Comparison of ENCODE assay signal across 8 cellular contexts in genomic region chr7:149071641-149072437, GRCh38. TPM values are rescaled to one million over a fixed set of nuclear protein-coding genes. Genes with fewer than 3 reads are reported as not detected.
DNase-seq lines count a peak whose midpoint lies in the region; ATAC-seq and TF ChIP-seq lines count a peak whose summit lies in the region.

No MANE protein-coding gene starts in this region.

- TF ChIP-seq CTCF in kidney epithelial cell (IDR thresholded peaks at IDR 0.05; ENCODE audit: insufficient read depth, low read length, poor library complexity, severe bottlenecking): peak; percentile 17

- peak overlapping the region; percentile 57 for H3K4me3 ChIP-seq in Jurkat, Clone E6-1 (ENCODE audit: low read length)
- no peak overlapping the region for H3K4me3 ChIP-seq in kidney epithelial cell (ENCODE audit: low read depth, low read length)

- H3K27ac Mint-ChIP-seq in stimulated activated memory B cell treated with anti-CD40 and anti-IgM and Interleukin-4, amounts not matched to agents 10 μg/mL and 1 μg/mL and 100 μg/mL, for 72 hours: no peak overlapping the region

- no peaks in the 10 kb centered on the region for H3K27me3 ChIP-seq in kidney epithelial cell (ENCODE audit: control insufficient read depth, insufficient read depth, low read length)

- H3K36me3 Mint-ChIP-seq in stimulated activated memory B cell treated with anti-CD40 and anti-IgM and Interleukin-4, amounts not matched to agents 10 μg/mL and 1 μg/mL and 100 μg/mL, for 72 hours: peaks cover 37% of the 10 kb centered on the region

- peaks cover 6% of the 10 kb centered on the region for H3K4me1 Mint-ChIP-seq in stimulated activated memory B cell treated with anti-CD40 and anti-IgM and Interleukin-4, amounts not matched to agents 10 μg/mL and 1 μg/mL and 100 μg/mL, for 72 hours

- DNase-seq in Jurkat, Clone E6-1 (ENCODE audit: low read depth, low spot score): peak; percentile 75
- peak; percentile 37 for DNase-seq in activated effector memory CD4-positive, alpha-beta T cell treated with Interleukin-2 at 50 U/mL for 16 hours
- DNase-seq in kidney epithelial cell (ENCODE audit: low read depth) (no peak), cerebellar nuclear complex (lab: John Stamatoyannopoulos, UW) (no peak), COLO829 (ENCODE audit: low spot score) (no peak), HPDE6-E6E7 (ENCODE audit: extremely low spot score) (no peak), DMS114 treated with DMSO at 0.1 percent for 48 hours (lab: John Stamatoyannopoulos, UW; ENCODE audit: unreplicated experiment) (no peak)

- ATAC-seq in stimulated activated memory B cell treated with anti-CD40 and anti-IgM and Interleukin-4, amounts not matched to agents 10 μg/mL and 1 μg/mL and 100 μg/mL, for 72 hours: peak; percentile 43

- no peaks in the 10 kb centered on the region for H3K27me3 Mint-ChIP-seq in stimulated activated memory B cell treated with anti-CD40 and anti-IgM and Interleukin-4, amounts not matched to agents 10 μg/mL and 1 μg/mL and 100 μg/mL, for 72 hours

- peak overlapping the region; percentile 7 for H3K4me3 Mint-ChIP-seq in stimulated activated memory B cell treated with anti-CD40 and anti-IgM and Interleukin-4, amounts not matched to agents 10 μg/mL and 1 μg/mL and 100 μg/mL, for 72 hours

- peaks cover 2% of the 10 kb centered on the region for H3K36me3 ChIP-seq in kidney epithelial cell (ENCODE audit: control insufficient read depth, insufficient read depth, low read length)

- H3K9me3 Mint-ChIP-seq in stimulated activated memory B cell treated with anti-CD40 and anti-IgM and Interleukin-4, amounts not matched to agents 10 μg/mL and 1 μg/mL and 100 μg/mL, for 72 hours: no peaks in the 10 kb centered on the region

RNA-seq across cellular contexts. Expression of gene ZNF786, which starts 18.7 kb away (rescaled TPM):
- polyA plus RNA-seq in Jurkat, Clone E6-1 (2012; ENCODE audit: insufficient read depth, insufficient read length): 5.4 TPM
- 7.2 and 12.1 TPM in 2 replicates for total RNA-seq in kidney epithelial cell

RNA-seq across cellular contexts. Expression of gene PDIA4, which starts 43.5 kb away (rescaled TPM):
- 75.9 TPM for polyA plus RNA-seq in Jurkat, Clone E6-1 (2012; ENCODE audit: insufficient read depth, insufficient read length)
- total RNA-seq in kidney epithelial cell: 216 and 225 TPM in 2 replicates

RNA-seq across cellular contexts. Expression of gene ZNF425, which starts 54.3 kb away (rescaled TPM):
- 0.49 TPM for polyA plus RNA-seq in Jurkat, Clone E6-1 (2012; ENCODE audit: insufficient read depth, insufficient read length)
- 3.9 and 5.0 TPM in 2 replicates for total RNA-seq in kidney epithelial cell

Comparison
In these comparisons a context has a peak if more than half of its experiments do, and no peak if none do; other contexts are left out.
1. DNase-seq: peak in Jurkat, Clone E6-1 (single experiment) and activated effector memory CD4-positive, alpha-beta T cell treated with Interleukin-2 at 50 U/mL for 16 hours (single experiment); none in kidney epithelial cell (single experiment), cerebellar nuclear complex (0 of 2), COLO829 (single experiment), HPDE6-E6E7 (single experiment) and DMS114 treated with DMSO at 0.1 percent for 48 hours (single experiment).